In genomic region chr5:94793816-94794198, GRCh38 we compare ENCODE assay signal across 8 cellular contexts.
DNase-seq lines count a peak whose midpoint lies in the region; ATAC-seq and TF ChIP-seq lines count a peak whose summit lies in the region.

No MANE protein-coding gene starts in this region.

- TF ChIP-seq CTCF in AG10803 (conservative IDR thresholded peaks at IDR 0.05; ENCODE audit: low read length) (no peak), stomach (IDR thresholded peaks at IDR 0.05) (no peak)

- no peaks in the 10 kb centered on the region for H3K9me3 ChIP-seq in stomach

- H3K36me3 Mint-ChIP-seq in activated T-helper 17 cell treated with anti-CD3 and anti-CD28 coated beads, Interleukin-2, amount 50 U/mL, for 72 hours (ENCODE audit: low read depth): no peaks in the 10 kb centered on the region

- TF ChIP-seq POLR2A in stomach (IDR thresholded peaks at IDR 0.05): no peak

- peaks cover 0 to 5% (median 0%) of the 10 kb centered on the region in 4 donors for H3K4me1 ChIP-seq in stomach

- H3K27ac Mint-ChIP-seq in activated T-helper 17 cell treated with anti-CD3 and anti-CD28 coated beads, Interleukin-2, amount 50 U/mL, for 72 hours: peak overlapping the region; percentile 96

- DNase-seq in AG10803 (ENCODE audit: low read depth) (peak; percentile 57), stomach (no peak), T1000 (lab: John Stamatoyannopoulos, UW) (no peak), NCI-H1436 treated with DMSO at 0.1 percent for 48 hours (lab: John Stamatoyannopoulos, UW) (no peak), cardiac septum (ENCODE audit: low spot score) (no peak)

- H3K9me3 Mint-ChIP-seq in activated T-helper 17 cell treated with anti-CD3 and anti-CD28 coated beads, Interleukin-2, amount 50 U/mL, for 72 hours: no peaks in the 10 kb centered on the region

- intact Hi-C loops in stomach (cut with DNase I; ENCODE audit: low total_unique reads): no loop called here
- intact Hi-C loops in cardiac septum (cut with DNase I): no loop called here

- H3K27ac ChIP-seq in stomach: peak overlapping the region in 3 of 5 donors; percentile 42 to 55 (median 53)

- no peaks in the 10 kb centered on the region for H3K27me3 ChIP-seq in stomach

- peaks cover 32% of the 10 kb centered on the region for H3K4me1 Mint-ChIP-seq in activated T-helper 17 cell treated with anti-CD3 and anti-CD28 coated beads, Interleukin-2, amount 50 U/mL, for 72 hours

- ATAC-seq in GM19025 (IDR thresholded peaks at IDR 0.05; ENCODE audit: low read depth, unreplicated experiment) (peak; percentile 33), HG03135 (IDR thresholded peaks at IDR 0.05; ENCODE audit: unreplicated experiment) (peak; percentile 33)
- ATAC-seq in activated T-helper 17 cell treated with anti-CD3 and anti-CD28 coated beads, Interleukin-2, amount 50 U/mL, for 72 hours (replicated peaks): peak; percentile 85

- no peaks in the 10 kb centered on the region for H3K36me3 ChIP-seq in stomach

- H3K4me3 ChIP-seq in AG10803 (ENCODE audit: low read length) (no peak overlapping the region), stomach (no peak overlapping the region)

- H3K27me3 Mint-ChIP-seq in activated T-helper 17 cell treated with anti-CD3 and anti-CD28 coated beads, Interleukin-2, amount 50 U/mL, for 72 hours: peaks cover 4% of the 10 kb centered on the region

- no peak for TF ChIP-seq EP300 in stomach (IDR thresholded peaks at IDR 0.05)

- H3K4me3 Mint-ChIP-seq in activated T-helper 17 cell treated with anti-CD3 and anti-CD28 coated beads, Interleukin-2, amount 50 U/mL, for 72 hours: peak overlapping the region; percentile 82

Comparison
In these comparisons a context has a peak if more than half of its experiments do, and no peak if none do; other contexts are left out.
1. ATAC-seq: peak in every context shown above with its lines; median percentile 85 in activated T-helper 17 cell treated with anti-CD3 and anti-CD28 coated beads, Interleukin-2, amount 50 U/mL, for 72 hours; 33 in GM19025; 33 in HG03135.